8 cellular contexts compared by ENCODE assay signal in genomic region chr19:45769821-45770191, GRCh38. TPM values are rescaled to one million over a fixed set of nuclear protein-coding genes. Genes with fewer than 3 reads are reported as not detected.
DNase-seq lines count a peak whose midpoint lies in the region; ATAC-seq and TF ChIP-seq lines count a peak whose summit lies in the region.

No MANE protein-coding gene starts in this region.

- peaks cover 22% of the 10 kb centered on the region for H3K4me1 ChIP-seq in CD4-positive, alpha-beta memory T cell (ENCODE audit: insufficient read depth, low read length)
- H3K4me1 ChIP-seq in muscle layer of duodenum (ENCODE audit: control insufficient read depth in 1 of 2, insufficient read depth in 2 of 2, low read length in 2 of 2) = peaks cover 10 to 47% of the 10 kb centered on the region in 2 donors

- CTCF ChIA-PET in CD4-positive, alpha-beta memory T cell (lab: Charles Lee; ENCODE audit: partially characterized antibody) = interaction anchor here (0.6 to 5.3 kb wide), 16 partner anchors 9 to 971 kb away, joined by 3 to 238 read pairs (median 6); partner anchors contain the start of genes DMPK, DMWD, FBXO46 and IRF2BP1

- TF ChIP-seq CTCF in VCaP (conservative IDR thresholded peaks at IDR 0.05) (no peak), endothelial cell (IDR thresholded peaks at IDR 0.05; ENCODE audit: unreplicated experiment) (no peak), type B pancreatic cell (conservative IDR thresholded peaks at IDR 0.05) (no peak)

- peak overlapping the region; percentile 57 to 71 for H3K4me3 ChIP-seq in CD4-positive, alpha-beta memory T cell (ENCODE audit: low read length in 2 of 2)
- peak overlapping the region; percentile 64 to 93 for H3K4me3 ChIP-seq in muscle layer of duodenum (ENCODE audit: low read depth in 1 of 2, low read length in 2 of 2)

- intact Hi-C loops in CD4-positive, alpha-beta memory T cell (cut with micrococcal nuclease) = loop anchor here (1.0 to 5.0 kb wide), 11 partner anchors 9 to 247 kb away; partner anchors contain the start of genes DMWD, FBXO46, IRF2BP1 and QPCTL

- POLR2A ChIA-PET in CD4-positive, alpha-beta memory T cell (lab: Charles Lee; ENCODE audit: partially characterized antibody) = interaction anchor here (0.9 to 6.9 kb wide), 16 partner anchors 10 to 331 kb away, joined by 3 to 84 read pairs (median 8); partner anchors contain the start of genes DMPK, DMWD, FBXO46 and IRF2BP1

- peaks cover 1 to 10% of the 10 kb centered on the region in 2 donors for H3K27me3 Mint-ChIP-seq in CD4-positive, alpha-beta memory T cell
- H3K27me3 Mint-ChIP-seq in endothelial cell (ENCODE audit: unreplicated experiment) (peaks cover 29% of the 10 kb centered on the region), type B pancreatic cell (no peaks in the 10 kb centered on the region)

- ATAC-seq in HG03039 (IDR thresholded peaks at IDR 0.05; ENCODE audit: unreplicated experiment) (peak; percentile 4), GM21528 (IDR thresholded peaks at IDR 0.05; ENCODE audit: low FRiP score, unreplicated experiment) (no peak)

- peak overlapping the region; percentile 15 for H3K27ac ChIP-seq in CD4-positive, alpha-beta memory T cell (ENCODE audit: low read depth, low read length)
- H3K27ac ChIP-seq in VCaP (peak overlapping the region; percentile 81), muscle layer of duodenum (ENCODE audit: low read length) (peak overlapping the region; percentile 63)

- H3K27ac Mint-ChIP-seq in CD4-positive, alpha-beta memory T cell = peak overlapping the region; percentile 85 to 95 (median 92)
- H3K27ac Mint-ChIP-seq in endothelial cell (ENCODE audit: unreplicated experiment) = peak overlapping the region; percentile 82
- peak overlapping the region; percentile 98 for H3K27ac Mint-ChIP-seq in type B pancreatic cell

- H3K4me3 Mint-ChIP-seq in CD4-positive, alpha-beta memory T cell = peak overlapping the region; percentile 84 to 92 (median 86)
- H3K4me3 Mint-ChIP-seq in endothelial cell (ENCODE audit: unreplicated experiment) (peak overlapping the region; percentile 92), type B pancreatic cell (peak overlapping the region; percentile 97)

- peaks cover 0 to 4% of the 10 kb centered on the region in 2 donors for H3K36me3 Mint-ChIP-seq in CD4-positive, alpha-beta memory T cell
- peaks cover 18% of the 10 kb centered on the region for H3K36me3 Mint-ChIP-seq in endothelial cell (ENCODE audit: low read depth, unreplicated experiment)
- H3K36me3 Mint-ChIP-seq in type B pancreatic cell = no peaks in the 10 kb centered on the region

- peaks cover 1 to 30% (median 5%) of the 10 kb centered on the region in 4 donors for H3K4me1 Mint-ChIP-seq in CD4-positive, alpha-beta memory T cell
- H3K4me1 Mint-ChIP-seq in endothelial cell (ENCODE audit: unreplicated experiment) = peaks cover 12% of the 10 kb centered on the region
- peaks cover 11% of the 10 kb centered on the region for H3K4me1 Mint-ChIP-seq in type B pancreatic cell (ENCODE audit: unreplicated experiment)

- H3K9me3 ChIP-seq in CD4-positive, alpha-beta memory T cell (ENCODE audit: control insufficient read depth in 1 of 2, low read length in 2 of 2) = no peaks in the 10 kb centered on the region
- H3K9me3 ChIP-seq in muscle layer of duodenum (ENCODE audit: control insufficient read depth in 1 of 2, low read length in 2 of 2) = no peaks in the 10 kb centered on the region

- H3K27me3 ChIP-seq in CD4-positive, alpha-beta memory T cell (ENCODE audit: insufficient read depth, low read length) = no peaks in the 10 kb centered on the region
- no peaks in the 10 kb centered on the region for H3K27me3 ChIP-seq in muscle layer of duodenum (ENCODE audit: low read depth, low read length)

- H3K9me3 Mint-ChIP-seq in CD4-positive, alpha-beta memory T cell = peaks cover 0 to 3% (median 0%) of the 10 kb centered on the region in 8 donors
- no peaks in the 10 kb centered on the region for H3K9me3 Mint-ChIP-seq in endothelial cell (ENCODE audit: unreplicated experiment)
- no peaks in the 10 kb centered on the region for H3K9me3 Mint-ChIP-seq in type B pancreatic cell

- peak in 4 of 5 donors; percentile 79 to 86 (median 82) for DNase-seq in CD4-positive, alpha-beta memory T cell
- DNase-seq in endothelial cell (ENCODE audit: low spot score) (no peak), type B pancreatic cell (ENCODE audit: extremely low spot score, unreplicated experiment) (no peak), 8988T (no peak)

- no peaks in the 10 kb centered on the region for H3K36me3 ChIP-seq in CD4-positive, alpha-beta memory T cell (ENCODE audit: insufficient read depth, low read length)
- H3K36me3 ChIP-seq in muscle layer of duodenum (ENCODE audit: control insufficient read depth in 1 of 2, insufficient read depth in 2 of 2, low read length in 2 of 2) = peaks cover 0 to 12% of the 10 kb centered on the region in 2 donors

RNA-seq across cellular contexts. Expression of gene SIX5, which starts 0.8 kb away (rescaled TPM):
- total RNA-seq in CD4-positive, alpha-beta memory T cell = 1 to 10 TPM; 1.5 to 1.7 TPM
- polyA plus RNA-seq in CD4-positive, alpha-beta memory T cell = under 1 TPM in 1 of 2 donors, not detected in 1; 0.08 TPM
- 21.9 TPM for total RNA-seq in endothelial cell (ENCODE audit: unreplicated experiment)
- total RNA-seq in type B pancreatic cell (ENCODE audit: low replicate concordance) = 19.7 and 38.0 TPM in 2 replicates

RNA-seq across cellular contexts. Expression of gene DMPK, which starts 12.5 kb away (rescaled TPM):
- total RNA-seq in CD4-positive, alpha-beta memory T cell = 10 to 100 TPM; 30.8 to 32.9 TPM
- polyA plus RNA-seq in CD4-positive, alpha-beta memory T cell = 1 to 10 TPM in 1 of 2 donors, not detected in 1; 1.3 TPM
- total RNA-seq in endothelial cell (ENCODE audit: unreplicated experiment) (80.3 TPM), type B pancreatic cell (ENCODE audit: low replicate concordance) (42.5 and 97.7 TPM in 2 replicates)

RNA-seq across cellular contexts. Expression of gene DMWD, which starts 22.8 kb away (rescaled TPM):
- total RNA-seq in CD4-positive, alpha-beta memory T cell = 10 to 100 TPM; 49.3 to 52.6 TPM
- polyA plus RNA-seq in CD4-positive, alpha-beta memory T cell = 10 to 100 TPM in 1 of 2 donors, 1 to 10 TPM in 1; 6.9 to 11.7 TPM
- total RNA-seq in endothelial cell (ENCODE audit: unreplicated experiment) (95.3 TPM), type B pancreatic cell (ENCODE audit: low replicate concordance) (56.3 and 94.0 TPM in 2 replicates)

RNA-seq across cellular contexts. Expression of gene MEIOSIN, which starts 36.6 kb away (rescaled TPM):
- total RNA-seq in CD4-positive, alpha-beta memory T cell = not detected
- not detected for polyA plus RNA-seq in CD4-positive, alpha-beta memory T cell
- total RNA-seq in endothelial cell (ENCODE audit: unreplicated experiment) (not detected), type B pancreatic cell (ENCODE audit: low replicate concordance) (not detected in 2 replicates)

RNA-seq across cellular contexts. Expression of gene FBXO46, which starts 39.1 kb away (rescaled TPM):
- 10 to 100 TPM; 33.1 to 37.3 TPM for total RNA-seq in CD4-positive, alpha-beta memory T cell
- polyA plus RNA-seq in CD4-positive, alpha-beta memory T cell = 10 to 100 TPM in 1 of 2 donors, 1 to 10 TPM in 1; 3.7 to 17.2 TPM
- total RNA-seq in endothelial cell (ENCODE audit: unreplicated experiment) (29.9 TPM), type B pancreatic cell (ENCODE audit: low replicate concordance) (27.8 and 37.5 TPM in 2 replicates)

Comparison
In these comparisons a context has a peak if more than half of its experiments do, and no peak if none do; other contexts are left out.
1. DNase-seq: peak in CD4-positive, alpha-beta memory T cell (4 of 5); none in endothelial cell (single experiment), type B pancreatic cell (single experiment) and 8988T (single experiment).
2. H3K27ac ChIP-seq: peak in every context shown above with its lines; median percentile 81 in VCaP; 63 in muscle layer of duodenum; 15 in CD4-positive, alpha-beta memory T cell.
3. Peak in every context shown above with its lines, with median percentiles within 50 percentile points of each other: H3K27ac Mint-ChIP-seq and H3K4me3 Mint-ChIP-seq.